In the genomic region with DNA sequence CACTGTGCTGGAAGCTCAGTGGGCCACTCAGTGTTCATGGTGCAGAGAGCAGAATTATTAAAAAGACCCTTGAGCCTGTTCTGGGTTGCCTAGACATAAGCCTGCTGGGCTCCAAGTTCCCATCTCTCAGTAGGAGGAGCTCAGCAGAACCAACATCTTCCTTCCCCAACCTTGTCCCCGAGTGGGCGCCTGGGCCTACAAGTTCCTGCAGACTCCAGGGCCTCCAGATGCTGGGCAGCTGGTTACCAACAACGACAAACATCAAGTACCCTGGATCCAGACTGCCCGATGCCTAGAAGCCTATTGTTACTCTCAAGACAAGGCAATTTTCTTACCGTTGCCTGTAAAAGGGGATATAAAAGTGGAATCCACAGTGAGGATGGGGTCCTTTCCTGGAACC, we compare ENCODE assay signal across 4 cellular contexts.
"Had no signal": no experiment of that assay in that cellular context is flagged by ENCODE, and none has a peak within 500 bp of the region (broad histone marks: within the 10 kb centered on the region; RNA-seq: fewer than 3 reads in every experiment).

No MANE protein-coding gene starts in this region.

- ATAC-seq: HepG2, K562 had no signal

- DNase-seq: IMR-90 had no signal

- H3K27ac ChIP-seq: HL-60 had no signal

- H3K4me3 ChIP-seq: K562 had no signal
